Comparison of ENCODE assay signal across 24 cellular contexts in genomic region chr17:8823279-8823678, GRCh38. TPM values are rescaled to one million over a fixed set of nuclear protein-coding genes. Genes with fewer than 3 reads are reported as not detected.
"Had no signal": no experiment of that assay in that cellular context is flagged by ENCODE, and none has a peak within 500 bp of the region (broad histone marks: within the 10 kb centered on the region; RNA-seq: fewer than 3 reads in every experiment).

No MANE protein-coding gene starts in this region.

- H3K27me3 ChIP-seq: SJSA1 had no signal

- H3K9ac ChIP-seq: SK-N-SH had no signal

- H3K4me2 ChIP-seq: SK-N-SH had no signal

- FAIRE-seq: RCC 7860 had no signal

- DNase-seq: KBM-7, MV-4-11, NCI-H1048, NCI-H1105, NCI-H1417, NCI-H1436 treated with DMSO at 0.1 percent for 48 hours, NCI-H1694, NCI-H187 treated with DMSO at 0.1 percent for 48 hours, NCI-H2029 treated with DMSO at 0.1 percent for 48 hours, NCI-H2227 treated with DMSO at 0.1 percent for 48 hours, NCI-H446, NCI-H510A, NCI-H524 treated with DMSO at 0.1 percent for 48 hours, NCI-H69, NCI-H774, Right ventricle myocardium superior, RPMI8226, SIG-M5, SK-N-SH had no signal

- H3K27ac ChIP-seq: SJSA1 had no signal

- H3K36me3 ChIP-seq: SJSA1 had no signal

- H3K4me1 ChIP-seq: SJSA1 had no signal

- H3K4me3 ChIP-seq: SJSA1 had no signal

RNA-seq across cellular contexts. Expression of gene MFSD6L, which starts 24.1 kb away (rescaled TPM):
- total RNA-seq: HT-29, LHCN-M2, MCF 10A, SJSA1 had no signal
- polyA plus RNA-seq: SK-N-SH had no signal

RNA-seq across cellular contexts. Expression of gene PIK3R6, which starts 44.2 kb away (rescaled TPM):
- total RNA-seq: HT-29, LHCN-M2, MCF 10A, SJSA1 had no signal
